Comparison of ENCODE assay signal across 20 cellular contexts in the genomic region with DNA sequence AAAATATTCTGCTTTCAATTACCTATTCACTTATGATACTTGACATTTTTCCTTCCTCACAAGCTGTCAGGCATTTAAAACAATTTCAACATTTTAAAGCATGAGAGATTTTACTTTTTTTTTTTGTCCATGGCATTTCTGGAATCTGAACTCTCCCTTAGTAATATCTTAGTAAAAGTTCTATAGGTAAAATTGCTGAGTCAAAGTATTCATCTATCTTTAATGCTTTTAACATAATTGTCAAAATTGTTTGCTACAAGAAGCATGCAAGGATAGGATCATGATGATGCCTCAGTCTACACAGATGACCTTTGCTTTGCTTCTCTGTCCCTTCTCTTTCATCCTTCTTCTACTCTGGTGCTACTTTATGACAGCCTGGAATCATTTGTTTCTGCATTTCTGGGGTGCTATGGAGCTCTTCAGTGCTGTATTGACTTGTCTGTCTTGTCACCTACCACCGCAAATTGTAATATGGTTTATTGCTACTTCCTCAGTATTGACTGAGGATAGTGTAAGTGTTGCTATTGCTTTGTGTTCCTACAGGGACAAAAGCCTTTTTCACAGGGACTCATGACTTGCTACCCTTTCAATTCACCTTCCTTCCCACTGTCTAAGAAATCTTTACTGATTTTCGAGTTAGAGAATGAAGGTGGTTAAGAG.
DNase-seq lines count a peak whose midpoint lies in the region; ATAC-seq, FAIRE-seq and TF ChIP-seq lines count a peak whose summit lies in the region.
"Had no signal": no experiment of that assay in that cellular context is flagged by ENCODE, and none has a peak within 500 bp of the region (broad histone marks: within the 10 kb centered on the region; RNA-seq: fewer than 3 reads in every experiment).

No MANE protein-coding gene starts in this region.

- intact Hi-C loops in esophagus squamous epithelium (cut with DNase I) (no loop called here), kidney (cut with DNase I) (no loop called here)

- H3K4me1 ChIP-seq in esophagus squamous epithelium = peaks cover 0 to 7% (median 0%) of the 10 kb centered on the region in 3 donors
- H3K4me1 ChIP-seq in kidney (ENCODE audit: control insufficient read depth in 1 of 2, insufficient read depth in 1 of 2, low read depth in 1 of 2, low read length in 2 of 2) = no peaks in the 10 kb centered on the region
- H3K4me1 ChIP-seq: stomach, upper lobe of right lung had no signal

- H3K9me3 ChIP-seq in T-helper 17 cell (ENCODE audit: control insufficient read depth, low read length, poor library complexity, severe bottlenecking) = no peaks in the 10 kb centered on the region
- no peaks in the 10 kb centered on the region for H3K9me3 ChIP-seq in esophagus squamous epithelium
- H3K9me3 ChIP-seq in kidney (ENCODE audit: control insufficient read depth in 1 of 2, low read length in 2 of 2) = no peaks in the 10 kb centered on the region
- H3K9me3 ChIP-seq: MG63, ovary, stomach, upper lobe of right lung had no signal

- no peaks in the 10 kb centered on the region for H3K9me3 Mint-ChIP-seq in activated naive CD8-positive, alpha-beta T cell treated with anti-CD3 and anti-CD28 coated beads, Interleukin-2, amount 10 ng/mL, durations not matched to agents 7 days and 5 days
- no peaks in the 10 kb centered on the region for H3K9me3 Mint-ChIP-seq in activated naive CD8-positive, alpha-beta T cell treated with anti-CD3 and anti-CD28 coated beads for 36 hours
- H3K9me3 Mint-ChIP-seq in osteocyte (ENCODE audit: unreplicated experiment) = no peaks in the 10 kb centered on the region

- H3K4me3 ChIP-seq in esophagus squamous epithelium = no peak overlapping the region
- no peak overlapping the region for H3K4me3 ChIP-seq in kidney (ENCODE audit: low read length in 2 of 2)
- H3K4me3 ChIP-seq: dorsolateral prefrontal cortex, MG63, ovary, stomach, upper lobe of right lung had no signal

- H3K27ac ChIP-seq in esophagus squamous epithelium (no peak overlapping the region), kidney (ENCODE audit: low read depth in 2 of 2, low read length in 2 of 2) (no peak overlapping the region)
- H3K27ac ChIP-seq: dorsolateral prefrontal cortex, ovary, stomach, upper lobe of right lung had no signal

- peaks cover 4% of the 10 kb centered on the region for H3K4me1 Mint-ChIP-seq in activated naive CD8-positive, alpha-beta T cell treated with anti-CD3 and anti-CD28 coated beads, Interleukin-2, amount 10 ng/mL, durations not matched to agents 7 days and 5 days
- H3K4me1 Mint-ChIP-seq in activated naive CD8-positive, alpha-beta T cell treated with anti-CD3 and anti-CD28 coated beads for 36 hours = peaks cover 18% of the 10 kb centered on the region
- H3K4me1 Mint-ChIP-seq in T-helper 17 cell (peaks cover 14% of the 10 kb centered on the region), osteocyte (ENCODE audit: unreplicated experiment) (peaks cover 36% of the 10 kb centered on the region)

- H3K36me3 ChIP-seq in esophagus squamous epithelium (no peaks in the 10 kb centered on the region), kidney (ENCODE audit: control insufficient read depth in 1 of 2, insufficient read depth in 2 of 2, low read length in 2 of 2) (no peaks in the 10 kb centered on the region)
- H3K36me3 ChIP-seq: MG63, ovary, stomach, upper lobe of right lung had no signal

- ATAC-seq in activated naive CD8-positive, alpha-beta T cell treated with anti-CD3 and anti-CD28 coated beads, Interleukin-2, amount 10 ng/mL, durations not matched to agents 7 days and 5 days (ENCODE audit: low read depth) = no peak
- ATAC-seq in GM21619 (IDR thresholded peaks at IDR 0.05; ENCODE audit: unreplicated experiment) = peak; percentile 33
- no peak for ATAC-seq in T-helper 17 cell
- no peak for ATAC-seq in omental fat pad (ENCODE audit: low FRiP score)
- ATAC-seq: left ventricle myocardium superior, upper lobe of right lung had no signal

- no peak for TF ChIP-seq CTCF in osteocyte (IDR thresholded peaks at IDR 0.05)
- TF ChIP-seq CTCF in esophagus squamous epithelium (IDR thresholded peaks at IDR 0.05) = no peak
- no peak for TF ChIP-seq CTCF in kidney (IDR thresholded peaks at IDR 0.05; ENCODE audit: borderline replicate concordance, extremely low read depth, insufficient read depth)
- TF ChIP-seq CTCF in omental fat pad (IDR thresholded peaks at IDR 0.05) = no peak

- no peaks in the 10 kb centered on the region for H3K27me3 ChIP-seq in esophagus squamous epithelium
- H3K27me3 ChIP-seq: dorsolateral prefrontal cortex, MG63, ovary, stomach, upper lobe of right lung had no signal

- WGBS in esophagus squamous epithelium, 2 donors = 65 to 89% methylated on average over 2 of the region's 2 CpGs

- DNase-seq in activated naive CD8-positive, alpha-beta T cell treated with anti-CD3 and anti-CD28 coated beads, Interleukin-2, amount 10 ng/mL, durations not matched to agents 7 days and 5 days = no peak
- no peak for DNase-seq in activated naive CD8-positive, alpha-beta T cell treated with anti-CD3 and anti-CD28 coated beads for 36 hours
- DNase-seq in T-helper 17 cell (no peak), osteocyte (ENCODE audit: extremely low spot score, unreplicated experiment) (no peak), esophagus squamous epithelium (lab: John Stamatoyannopoulos, UW) (no peak), kidney (no peak), omental fat pad (ENCODE audit: low spot score) (no peak)
- DNase-seq: ACHN; activated CD4-positive, alpha-beta T cell treated with anti-CD3 and anti-CD28 coated beads for 48 hours; activated naive CD4-positive, alpha-beta T cell treated with anti-CD3 and anti-CD28 coated beads, Interleukin-2, amount 50 U/mL, for 16 hours; dorsolateral prefrontal cortex; left ventricle myocardium superior; MG63; NCI-H1694 treated with DMSO at 0.1 percent for 48 hours; NCI-H226; ovary; stomach; upper lobe of right lung had no signal

- peaks cover 5% of the 10 kb centered on the region for H3K27me3 Mint-ChIP-seq in activated naive CD8-positive, alpha-beta T cell treated with anti-CD3 and anti-CD28 coated beads, Interleukin-2, amount 10 ng/mL, durations not matched to agents 7 days and 5 days
- peaks cover 28% of the 10 kb centered on the region for H3K27me3 Mint-ChIP-seq in activated naive CD8-positive, alpha-beta T cell treated with anti-CD3 and anti-CD28 coated beads for 36 hours
- H3K27me3 Mint-ChIP-seq in T-helper 17 cell (peaks cover 25% of the 10 kb centered on the region), osteocyte (ENCODE audit: unreplicated experiment) (no peaks in the 10 kb centered on the region)

- FAIRE-seq in kidney (lab: Jason Lieb, UNC) = no peak

- H3K36me3 Mint-ChIP-seq in activated naive CD8-positive, alpha-beta T cell treated with anti-CD3 and anti-CD28 coated beads, Interleukin-2, amount 10 ng/mL, durations not matched to agents 7 days and 5 days = no peaks in the 10 kb centered on the region
- H3K36me3 Mint-ChIP-seq in activated naive CD8-positive, alpha-beta T cell treated with anti-CD3 and anti-CD28 coated beads for 36 hours = no peaks in the 10 kb centered on the region
- no peaks in the 10 kb centered on the region for H3K36me3 Mint-ChIP-seq in T-helper 17 cell (ENCODE audit: low read depth)
- H3K36me3 Mint-ChIP-seq in osteocyte (ENCODE audit: unreplicated experiment) = no peaks in the 10 kb centered on the region
- H3K36me3 Mint-ChIP-seq: brain had no signal

- no peak overlapping the region for H3K27ac Mint-ChIP-seq in activated naive CD8-positive, alpha-beta T cell treated with anti-CD3 and anti-CD28 coated beads, Interleukin-2, amount 10 ng/mL, durations not matched to agents 7 days and 5 days
- H3K27ac Mint-ChIP-seq in activated naive CD8-positive, alpha-beta T cell treated with anti-CD3 and anti-CD28 coated beads for 36 hours = no peak overlapping the region
- H3K27ac Mint-ChIP-seq in T-helper 17 cell (no peak overlapping the region), osteocyte (ENCODE audit: unreplicated experiment) (peak overlapping the region; percentile 66)
- H3K27ac Mint-ChIP-seq: brain had no signal

- no peak overlapping the region for H3K9ac ChIP-seq in kidney (ENCODE audit: low read length in 2 of 2)

- POLR2A ChIA-PET in activated naive CD8-positive, alpha-beta T cell treated with anti-CD3 and anti-CD28 coated beads, Interleukin-2, amount 10 ng/mL, durations not matched to agents 7 days and 5 days (lab: Charles Lee) = no interaction called here

- peak overlapping the region; percentile 17 for H3K4me3 Mint-ChIP-seq in activated naive CD8-positive, alpha-beta T cell treated with anti-CD3 and anti-CD28 coated beads, Interleukin-2, amount 10 ng/mL, durations not matched to agents 7 days and 5 days
- H3K4me3 Mint-ChIP-seq in activated naive CD8-positive, alpha-beta T cell treated with anti-CD3 and anti-CD28 coated beads for 36 hours = no peak overlapping the region
- H3K4me3 Mint-ChIP-seq in T-helper 17 cell (peak overlapping the region; percentile 90), osteocyte (ENCODE audit: unreplicated experiment) (no peak overlapping the region)
- H3K4me3 Mint-ChIP-seq: brain had no signal

- no peak for TF ChIP-seq POLR2A in esophagus squamous epithelium (IDR thresholded peaks at IDR 0.05)

Comparison
In these comparisons a context has a peak if more than half of its experiments do, and no peak if none do; other contexts are left out.
1. H3K4me3 Mint-ChIP-seq: peak in activated naive CD8-positive, alpha-beta T cell treated with anti-CD3 and anti-CD28 coated beads, Interleukin-2, amount 10 ng/mL, durations not matched to agents 7 days and 5 days (single experiment) and T-helper 17 cell (single experiment); none in activated naive CD8-positive, alpha-beta T cell treated with anti-CD3 and anti-CD28 coated beads for 36 hours (single experiment) and osteocyte (single experiment).